Comparison of ENCODE assay signal across 8 cellular contexts in the genomic region with DNA sequence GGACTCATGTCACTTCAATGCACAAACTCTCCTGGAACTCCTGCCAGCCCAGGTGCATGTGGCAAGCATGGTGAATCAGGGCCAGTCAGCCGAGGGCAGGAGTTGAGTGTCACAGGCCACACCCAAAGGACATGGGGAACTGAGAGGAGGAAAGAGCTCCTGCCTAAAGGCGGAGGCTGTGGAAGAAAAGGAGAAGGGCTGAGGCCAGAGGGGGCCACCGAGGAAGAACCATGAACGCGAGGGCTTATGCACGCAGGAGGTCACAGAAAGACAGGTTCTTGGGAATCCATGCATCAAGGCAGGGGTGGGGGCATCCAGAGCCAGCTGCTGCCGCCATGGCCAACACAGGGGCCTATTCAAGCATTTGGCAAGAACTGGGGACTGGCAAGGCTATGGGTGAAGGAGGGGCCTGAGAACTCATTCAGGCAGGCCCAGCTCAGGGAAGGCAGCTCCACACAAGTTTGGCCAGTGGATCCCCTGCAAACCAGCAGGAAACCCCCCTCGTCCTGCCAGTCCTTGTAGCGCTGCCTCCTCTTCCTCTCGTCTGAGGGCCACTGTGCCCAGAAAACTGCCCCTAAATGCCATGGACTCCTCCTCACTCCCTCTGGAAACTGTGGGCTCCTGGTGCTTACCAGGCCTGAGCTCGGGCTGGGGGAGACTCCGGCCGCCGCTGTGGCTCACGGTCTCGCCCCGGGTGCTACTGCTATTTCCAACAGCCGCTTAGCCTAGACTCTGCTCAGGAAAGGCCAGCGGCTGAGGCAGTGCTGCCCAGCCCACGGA. TPM values are rescaled to one million over a fixed set of nuclear protein-coding genes. Genes with fewer than 3 reads are reported as not detected.
A peak's percentile ranks its signal among the peaks of the same experiment; 100 is the strongest.
DNase-seq lines count a peak whose midpoint lies in the region; ATAC-seq and TF ChIP-seq lines count a peak whose summit lies in the region.

No MANE protein-coding gene starts in this region.

- H3K27ac Mint-ChIP-seq in activated naive CD8-positive, alpha-beta T cell treated with anti-CD3 and anti-CD28 coated beads, Interleukin-2, amount 10 ng/mL, durations not matched to agents 7 days and 5 days: peak overlapping the region; percentile 31
- H3K27ac Mint-ChIP-seq in activated naive CD8-positive, alpha-beta T cell treated with anti-CD3 and anti-CD28 coated beads for 36 hours: no peak overlapping the region

- DNase-seq in activated naive CD8-positive, alpha-beta T cell treated with anti-CD3 and anti-CD28 coated beads, Interleukin-2, amount 10 ng/mL, durations not matched to agents 7 days and 5 days: no peak
- no peak for DNase-seq in activated naive CD8-positive, alpha-beta T cell treated with anti-CD3 and anti-CD28 coated beads for 36 hours
- no peak for DNase-seq in vagina (ENCODE audit: extremely low spot score in 2 of 2)
- no peak for DNase-seq in GM13977 (ENCODE audit: low spot score)
- no peak for DNase-seq in T-helper 9 cell

- TF ChIP-seq CTCF in vagina (IDR thresholded peaks at IDR 0.05): no peak
- TF ChIP-seq CTCF in GM13977 (IDR thresholded peaks at IDR 0.05; ENCODE audit: extremely low read depth, insufficient read depth, missing control alignments): no peak

- H3K4me1 ChIP-seq in mucosa of rectum (ENCODE audit: control insufficient read depth in 2 of 2, insufficient read depth in 2 of 2, low read length in 2 of 2): peaks cover 25 to 26% of the 10 kb centered on the region in 2 donors
- H3K4me1 ChIP-seq in vagina: peaks cover 65% of the 10 kb centered on the region

- in situ Hi-C loops in GM13977 (cut with MboI; ENCODE audit: low pct_unique_long_range_greater_than_20kb, low sequenced_read_pairs, unreplicated experiment): no loop called here

- peak overlapping the region; percentile 98 for H3K27ac ChIP-seq in cingulate gyrus (ENCODE audit: low read depth, low read length)
- H3K27ac ChIP-seq in mucosa of rectum (ENCODE audit: low read depth in 2 of 2, low read length in 2 of 2): peak overlapping the region; percentile 86 to 96
- peak overlapping the region; percentile 88 for H3K27ac ChIP-seq in vagina

- H3K27me3 Mint-ChIP-seq in activated naive CD8-positive, alpha-beta T cell treated with anti-CD3 and anti-CD28 coated beads, Interleukin-2, amount 10 ng/mL, durations not matched to agents 7 days and 5 days: no peaks in the 10 kb centered on the region
- no peaks in the 10 kb centered on the region for H3K27me3 Mint-ChIP-seq in activated naive CD8-positive, alpha-beta T cell treated with anti-CD3 and anti-CD28 coated beads for 36 hours

- ATAC-seq in activated naive CD8-positive, alpha-beta T cell treated with anti-CD3 and anti-CD28 coated beads, Interleukin-2, amount 10 ng/mL, durations not matched to agents 7 days and 5 days (ENCODE audit: low read depth): no peak
- no peak for ATAC-seq in GM18519 (IDR thresholded peaks at IDR 0.05; ENCODE audit: low FRiP score, unreplicated experiment)

- H3K9ac ChIP-seq in mucosa of rectum (ENCODE audit: low read depth in 1 of 2, low read length in 2 of 2): peak overlapping the region; percentile 76 to 91

- TF ChIP-seq POLR2A in vagina (IDR thresholded peaks at IDR 0.05): no peak

- H3K9me3 ChIP-seq in mucosa of rectum (ENCODE audit: control insufficient read depth in 2 of 2, low read length in 2 of 2): no peaks in the 10 kb centered on the region
- H3K9me3 ChIP-seq in vagina: no peaks in the 10 kb centered on the region

- no peaks in the 10 kb centered on the region for H3K27me3 ChIP-seq in mucosa of rectum (ENCODE audit: control insufficient read depth in 2 of 2, insufficient read depth in 2 of 2, low read length in 2 of 2)
- H3K27me3 ChIP-seq in vagina: no peaks in the 10 kb centered on the region

- H3K9me3 Mint-ChIP-seq in activated naive CD8-positive, alpha-beta T cell treated with anti-CD3 and anti-CD28 coated beads, Interleukin-2, amount 10 ng/mL, durations not matched to agents 7 days and 5 days: no peaks in the 10 kb centered on the region
- H3K9me3 Mint-ChIP-seq in activated naive CD8-positive, alpha-beta T cell treated with anti-CD3 and anti-CD28 coated beads for 36 hours: no peaks in the 10 kb centered on the region

- POLR2A ChIA-PET in activated naive CD8-positive, alpha-beta T cell treated with anti-CD3 and anti-CD28 coated beads, Interleukin-2, amount 10 ng/mL, durations not matched to agents 7 days and 5 days (lab: Charles Lee): interaction anchor here (0.5 to 2.2 kb wide), 4 partner anchors 13 to 202 kb away, joined by 3 to 8 read pairs (median 4); partner anchors contain the start of genes PPM1F and YPEL1

- H3K36me3 Mint-ChIP-seq in activated naive CD8-positive, alpha-beta T cell treated with anti-CD3 and anti-CD28 coated beads, Interleukin-2, amount 10 ng/mL, durations not matched to agents 7 days and 5 days: no peaks in the 10 kb centered on the region
- H3K36me3 Mint-ChIP-seq in activated naive CD8-positive, alpha-beta T cell treated with anti-CD3 and anti-CD28 coated beads for 36 hours: peaks cover 8% of the 10 kb centered on the region

- intact Hi-C loops in vagina (cut with DNase I): loop anchor here (5.0 kb wide), 1 partner anchor 225 kb away; no protein-coding TSS in a partner anchor

- H3K4me1 Mint-ChIP-seq in activated naive CD8-positive, alpha-beta T cell treated with anti-CD3 and anti-CD28 coated beads, Interleukin-2, amount 10 ng/mL, durations not matched to agents 7 days and 5 days: peaks cover 39% of the 10 kb centered on the region
- H3K4me1 Mint-ChIP-seq in activated naive CD8-positive, alpha-beta T cell treated with anti-CD3 and anti-CD28 coated beads for 36 hours: peaks cover 25% of the 10 kb centered on the region

- H3K4me3 ChIP-seq in mucosa of rectum (ENCODE audit: low read length in 2 of 2): peak overlapping the region in 1 of 2 donors; percentile 90
- peak overlapping the region; percentile 50 to 66 for H3K4me3 ChIP-seq in vagina

- H3K36me3 ChIP-seq in mucosa of rectum (ENCODE audit: control insufficient read depth in 2 of 2, insufficient read depth in 2 of 2, low read length in 2 of 2) (peaks cover 13 to 16% of the 10 kb centered on the region in 2 donors), vagina (peaks cover 0 to 13% of the 10 kb centered on the region in 2 donors)

- H3K4me3 Mint-ChIP-seq in activated naive CD8-positive, alpha-beta T cell treated with anti-CD3 and anti-CD28 coated beads, Interleukin-2, amount 10 ng/mL, durations not matched to agents 7 days and 5 days: no peak overlapping the region
- no peak overlapping the region for H3K4me3 Mint-ChIP-seq in activated naive CD8-positive, alpha-beta T cell treated with anti-CD3 and anti-CD28 coated beads for 36 hours

RNA-seq across cellular contexts. Expression of gene PPM1F, which starts 15.4 kb away (rescaled TPM):
- 10 to 100 TPM; 19.5 to 21.6 TPM for total RNA-seq in activated naive CD8-positive, alpha-beta T cell treated with anti-CD3 and anti-CD28 coated beads, Interleukin-2, amount 10 ng/mL, durations not matched to agents 7 days and 5 days
- total RNA-seq in activated naive CD8-positive, alpha-beta T cell treated with anti-CD3 and anti-CD28 coated beads for 36 hours: 10 to 100 TPM; 31.4 to 32.9 TPM
- total RNA-seq in vagina: 35.6 TPM

RNA-seq across cellular contexts. Expression of gene TOP3B, which starts 45.4 kb away (rescaled TPM):
- total RNA-seq in activated naive CD8-positive, alpha-beta T cell treated with anti-CD3 and anti-CD28 coated beads, Interleukin-2, amount 10 ng/mL, durations not matched to agents 7 days and 5 days: 10 to 100 TPM; 45.6 to 56.6 TPM
- total RNA-seq in activated naive CD8-positive, alpha-beta T cell treated with anti-CD3 and anti-CD28 coated beads for 36 hours: 10 to 100 TPM; 31.3 to 36.7 TPM
- 42.7 TPM for total RNA-seq in vagina
